1 cellular context compared by ENCODE assay signal in genomic region chr20:46112430-46113020, GRCh38.
TF ChIP-seq lines count a peak whose summit lies in the region.

No MANE protein-coding gene starts in this region.

TF ChIP-seq in SK-N-SH treated with all-trans-retinoic acid at 6 μM for 48 hours, 23 proteins besides CTCF, POLR2A, EP300 and RAD21 (continued from another document):
- no peak for TF ChIP-seq POU6F1 (CRISPR knock-in tag; IDR thresholded peaks at IDR 0.05; ENCODE audit: borderline replicate concordance, low read depth)
- TF ChIP-seq ESRRG (CRISPR knock-in tag; IDR thresholded peaks at IDR 0.05) = no peak
- TF ChIP-seq OSR1 (CRISPR knock-in tag; IDR thresholded peaks at IDR 0.05) = no peak
